In genomic region chr3:195001961-195002861, GRCh38 we compare ENCODE assay signal across 9 cellular contexts.
DNase-seq lines count a peak whose midpoint lies in the region; ATAC-seq and TF ChIP-seq lines count a peak whose summit lies in the region.
"Had no signal": no experiment of that assay in that cellular context is flagged by ENCODE, and none has a peak within 500 bp of the region (broad histone marks: within the 10 kb centered on the region; RNA-seq: fewer than 3 reads in every experiment).

No MANE protein-coding gene starts in this region.

- H3K4me3 ChIP-seq in OCI-LY3 (ENCODE audit: low read length), result no peak overlapping the region
- no peak overlapping the region for H3K4me3 ChIP-seq in choroid plexus epithelial cell (ENCODE audit: low read depth, low read length)
- H3K4me3 ChIP-seq: tibial artery had no signal

- no peak overlapping the region for H2AFZ ChIP-seq in OCI-LY3 (ENCODE audit: low read depth, low read length)

- TF ChIP-seq CTCF in OCI-LY3 (IDR thresholded peaks at IDR 0.05; ENCODE audit: low read depth, low read length) (peak; percentile 79), choroid plexus epithelial cell (conservative IDR thresholded peaks at IDR 0.05; ENCODE audit: low read depth, low read length) (peak; percentile 79)

- H3K4me2 ChIP-seq in OCI-LY3 (ENCODE audit: low read length), result no peak overlapping the region

- H3K79me2 ChIP-seq in OCI-LY3 (ENCODE audit: low read length), result no peaks in the 10 kb centered on the region

- H3K27ac ChIP-seq in OCI-LY3 (ENCODE audit: low read length), result no peak overlapping the region
- H3K27ac ChIP-seq: tibial artery had no signal

- peak; percentile 37 to 54 for DNase-seq in AML-193 (lab: John Stamatoyannopoulos, UW)
- DNase-seq in M059J (ENCODE audit: low read depth), result peak; percentile 39
- DNase-seq in choroid plexus epithelial cell (ENCODE audit: low read depth), result peak; percentile 72
- DNase-seq in medulla oblongata (ENCODE audit: extremely low spot score), result peak; percentile 17
- no peak for DNase-seq in SKM-1 treated with dmso at 0.1 percent for 144 hours (lab: John Stamatoyannopoulos, UW; ENCODE audit: unreplicated experiment)
- DNase-seq in superior temporal gyrus (ENCODE audit: extremely low spot score), result no peak

- no peaks in the 10 kb centered on the region for H3K9me3 ChIP-seq in OCI-LY3 (ENCODE audit: insufficient read depth, low read length)
- H3K9me3 ChIP-seq: tibial artery had no signal

- H4K20me1 ChIP-seq in OCI-LY3 (ENCODE audit: insufficient read depth, low read length), result no peaks in the 10 kb centered on the region

- peak; percentile 62 for ATAC-seq in GM18868 (IDR thresholded peaks at IDR 0.05; ENCODE audit: unreplicated experiment)

- no peak overlapping the region for H3K9ac ChIP-seq in OCI-LY3 (ENCODE audit: low read length)

- no peaks in the 10 kb centered on the region for H3K36me3 ChIP-seq in OCI-LY3 (replicated peaks; ENCODE audit: low read depth, low read length)
- H3K36me3 ChIP-seq: tibial artery had no signal

- peaks cover 14% of the 10 kb centered on the region for H3K27me3 ChIP-seq in OCI-LY3 (ENCODE audit: low read depth, low read length)

- H3K4me1 ChIP-seq in OCI-LY3 (ENCODE audit: low read length), result peaks cover 28% of the 10 kb centered on the region

Comparison
In these comparisons a context has a peak if more than half of its experiments do, and no peak if none do; other contexts are left out.
1. DNase-seq: peak in AML-193 (2 of 2), M059J (single experiment), choroid plexus epithelial cell (single experiment) and medulla oblongata (single experiment); none in SKM-1 treated with dmso at 0.1 percent for 144 hours (single experiment) and superior temporal gyrus (single experiment).